8 cellular contexts compared by ENCODE assay signal in the genomic region with DNA sequence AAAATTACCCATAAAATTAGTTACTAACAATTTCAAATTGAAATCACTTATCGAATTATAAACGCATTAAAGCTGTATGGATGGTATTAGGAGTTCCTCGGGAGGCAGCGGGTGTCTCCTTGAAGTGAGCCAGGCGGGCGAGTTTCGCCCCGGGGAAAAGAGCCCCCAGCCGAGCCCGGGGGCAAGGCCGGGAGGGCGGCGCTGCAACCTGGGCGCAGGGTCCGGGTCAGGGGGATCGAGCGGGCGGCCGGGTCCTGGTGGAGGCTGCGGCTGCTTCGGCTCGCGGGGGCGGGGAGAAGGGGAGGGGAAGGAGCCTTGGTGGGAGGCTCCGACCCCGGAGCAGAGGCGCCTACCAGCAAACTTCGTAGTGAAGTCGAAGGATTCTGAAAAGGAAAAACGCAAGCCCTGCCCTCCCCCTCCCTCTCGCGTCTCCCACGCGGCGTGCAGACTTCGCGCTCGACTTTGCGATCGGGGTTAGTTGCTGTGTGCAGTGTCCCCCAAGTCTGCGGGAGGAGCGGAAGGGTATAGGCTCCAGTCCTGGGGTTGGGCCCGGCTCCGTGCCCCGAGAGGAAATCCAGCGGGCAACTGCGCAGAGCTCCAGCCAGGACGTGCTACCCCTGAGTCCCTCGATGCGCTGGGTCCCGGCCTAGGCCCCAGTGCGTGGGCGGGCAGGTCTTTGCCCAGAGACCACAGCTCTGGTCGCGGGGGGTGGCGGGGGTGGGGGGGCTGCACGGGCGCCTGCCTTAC.
A peak's percentile ranks its signal among the peaks of the same experiment; 100 is the strongest.
DNase-seq lines count a peak whose midpoint lies in the region; ATAC-seq and TF ChIP-seq lines count a peak whose summit lies in the region.

No MANE protein-coding gene starts in this region.

- H3K9me3 Mint-ChIP-seq in glutamatergic neuron (ENCODE audit: unreplicated experiment), result peaks cover 14% of the 10 kb centered on the region

- H3K27ac ChIP-seq in SJSA1 (no peak overlapping the region), trophoblast cell (ENCODE audit: low read depth, low read length) (peak overlapping the region; percentile 38)

- H4K8ac ChIP-seq in trophoblast cell (ENCODE audit: low read depth, low read length), result peak overlapping the region; percentile 50

- peaks cover 17% of the 10 kb centered on the region for H3K4me1 Mint-ChIP-seq in glutamatergic neuron (ENCODE audit: low read depth, unreplicated experiment)

- no peak for TF ChIP-seq CTCF in glutamatergic neuron (IDR thresholded peaks at IDR 0.05; ENCODE audit: partially characterized antibody, unreplicated experiment)

- no peak overlapping the region for H2BK12ac ChIP-seq in trophoblast cell (ENCODE audit: low read length)

- no peak overlapping the region for H2AK5ac ChIP-seq in trophoblast cell (ENCODE audit: low read length)

- H2BK120ac ChIP-seq in trophoblast cell (ENCODE audit: insufficient read depth, low read length, poor library complexity), result peak overlapping the region; percentile 44

- H3K4me2 ChIP-seq in trophoblast cell (ENCODE audit: low read length), result peak overlapping the region; percentile 94

- peaks cover 7% of the 10 kb centered on the region for H3K4me1 ChIP-seq in SJSA1 (replicated peaks)
- H3K4me1 ChIP-seq in trophoblast cell (ENCODE audit: control insufficient read depth in 1 of 2, insufficient read depth in 2 of 2, low read length in 2 of 2), result peaks cover 17 to 20% of the 10 kb centered on the region in 2 experiments

- peak overlapping the region; percentile 3 for H3K4ac ChIP-seq in trophoblast cell (ENCODE audit: low read depth, low read length)

- H4K91ac ChIP-seq in trophoblast cell (ENCODE audit: low read depth, low read length), result peak overlapping the region; percentile 52

- H3K27ac Mint-ChIP-seq in glutamatergic neuron (ENCODE audit: unreplicated experiment), result no peak overlapping the region

- no CpG with 5 or more reads among the region's 58 CpGs for WGBS in trophoblast cell (ENCODE audit: extremely low coverage, insufficient coverage, insufficient read length)

- no peaks in the 10 kb centered on the region for H3K36me3 ChIP-seq in SJSA1
- H3K36me3 ChIP-seq in trophoblast cell (ENCODE audit: control insufficient read depth in 1 of 2, insufficient read depth in 2 of 2, low read length in 2 of 2), result peaks cover 3 to 7% of the 10 kb centered on the region in 2 experiments

- ATAC-seq in HG03469 (IDR thresholded peaks at IDR 0.05; ENCODE audit: unreplicated experiment), result no peak
- ATAC-seq in GM19351 (IDR thresholded peaks at IDR 0.05; ENCODE audit: unreplicated experiment), result no peak

- H3K14ac ChIP-seq in trophoblast cell (ENCODE audit: low read length), result peak overlapping the region; percentile 47

- peak overlapping the region; percentile 46 for H2AFZ ChIP-seq in trophoblast cell (ENCODE audit: insufficient read depth, low read length, poor library complexity)

- peak overlapping the region; percentile 2 for H4K12ac ChIP-seq in trophoblast cell (ENCODE audit: low read depth, low read length)

- H3K4me3 ChIP-seq in SJSA1 (peak overlapping the region; percentile 45), trophoblast cell (ENCODE audit: low read depth, low read length) (peak overlapping the region; percentile 70)

- H3K9me3 ChIP-seq in SJSA1 (replicated peaks) (no peaks in the 10 kb centered on the region), trophoblast cell (ENCODE audit: insufficient read depth, low read depth, low read length) (no peaks in the 10 kb centered on the region)

- peaks cover 28% of the 10 kb centered on the region for H3K27me3 Mint-ChIP-seq in glutamatergic neuron (ENCODE audit: unreplicated experiment)

- no peaks in the 10 kb centered on the region for H3K36me3 Mint-ChIP-seq in glutamatergic neuron (ENCODE audit: unreplicated experiment)

- H3K79me2 ChIP-seq in trophoblast cell (ENCODE audit: control insufficient read depth, insufficient read depth, low read length, poor library complexity), result no peaks in the 10 kb centered on the region

- H3K4me3 Mint-ChIP-seq in glutamatergic neuron (ENCODE audit: unreplicated experiment), result peak overlapping the region; percentile 81

- peak; percentile 43 for DNase-seq in D341Med (ENCODE audit: low spot score)
- peak in 1 of 2 experiments; percentile 42 for DNase-seq in SJSA1 (ENCODE audit: low read depth in 1 of 2, low spot score in 2 of 2)
- DNase-seq in glutamatergic neuron, result peak; percentile 40
- DNase-seq in trophoblast cell, result no peak
- no peak for DNase-seq in Ammon's horn (ENCODE audit: low spot score)
- DNase-seq in NCI-H2107 (lab: John Stamatoyannopoulos, UW), result no peak

- H2BK5ac ChIP-seq in trophoblast cell (ENCODE audit: low read depth, low read length, poor library complexity), result peak overlapping the region; percentile 17

- no peak overlapping the region for H3K23ac ChIP-seq in trophoblast cell (ENCODE audit: low read length)

- 0 out of 2 replicates have a peak, but pooled peaks cover 9% of the 10 kb centered on the region for H3K27me3 ChIP-seq in SJSA1 (replicated peaks)
- peaks cover 11% of the 10 kb centered on the region for H3K27me3 ChIP-seq in trophoblast cell (ENCODE audit: insufficient read depth, low read length)

- peaks cover 5% of the 10 kb centered on the region for H3K79me1 ChIP-seq in trophoblast cell (ENCODE audit: low read length)

- H3K9ac ChIP-seq in trophoblast cell (ENCODE audit: low read length), result peak overlapping the region; percentile 24

- peak overlapping the region; percentile 17 for H3K18ac ChIP-seq in trophoblast cell (ENCODE audit: low read length)

Comparison
In these comparisons a context has a peak if more than half of its experiments do, and no peak if none do; other contexts are left out.
1. DNase-seq: peak in D341Med (single experiment) and glutamatergic neuron (single experiment); none in trophoblast cell (0 of 2), Ammon's horn (single experiment) and NCI-H2107 (single experiment).